ENCODE assay signal across 1 cellular context in genomic region chr1:223842784-223843183, GRCh38.
TF ChIP-seq lines count a peak whose summit lies in the region.

No MANE protein-coding gene starts in this region.

TF ChIP-seq in IMR-90, 13 proteins besides CTCF, POLR2A, EP300 and RAD21 (continued from another document):
- no peak for TF ChIP-seq CHD1 (IDR thresholded peaks at IDR 0.05; ENCODE audit: low read depth, low read length)
